ENCODE assay signal across 2 cellular contexts in genomic region chr16:29246091-29246490, GRCh38.
A peak's percentile ranks its signal among the peaks of the same experiment; 100 is the strongest.
TF ChIP-seq lines count a peak whose summit lies in the region.

No MANE protein-coding gene starts in this region.

TF ChIP-seq in WTC11, 78 proteins besides CTCF, POLR2A, EP300 and RAD21:
- peak; percentile 83 for TF ChIP-seq ZNF317 (CRISPR knock-in tag; IDR thresholded peaks at IDR 0.05; ENCODE audit: borderline replicate concordance, low read depth)

TF ChIP-seq in K562, 482 proteins besides CTCF, POLR2A, EP300 and RAD21:
- TF ChIP-seq ZNF280A (IDR thresholded peaks at IDR 0.05; ENCODE audit: low read depth, partially characterized antibody) (peak; percentile 29), PKNOX1 (IDR thresholded peaks at IDR 0.05) (0 out of 2 replicates have a peak, but pooled peaks have one; percentile 6), TRIM24 (IDR thresholded peaks at IDR 0.05) (peak in 1 of 2 experiments; percentile 52; a peak in 1 of 4 replicates), CBX5 (IDR thresholded peaks at IDR 0.05; ENCODE audit: borderline replicate concordance, low read depth) (peak; percentile 78), TRIM28 (IDR thresholded peaks at IDR 0.05) (peak; percentile 76; the same call in 1 of the 2 replicates), SPI1 (IDR thresholded peaks at IDR 0.05; ENCODE audit: borderline replicate concordance, low read depth, low read length) (0 out of 2 replicates have a peak, but pooled peaks have one; percentile 11), CBX3 (IDR thresholded peaks at IDR 0.05; ENCODE audit: borderline replicate concordance in 1 of 2, low read length in 2 of 2) (peak in 1 of 2 experiments; percentile 29; a peak in 1 of 3 replicates)
TF ChIP-seq in K562: peak in this region for 7; not testable (repeated sequence) for 475.
